ENCODE assay signal across 8 cellular contexts in genomic region chr1:236605030-236605806, GRCh38. TPM values are rescaled to one million over a fixed set of nuclear protein-coding genes. Genes with fewer than 3 reads are reported as not detected.
DNase-seq lines count a peak whose midpoint lies in the region; ATAC-seq, FAIRE-seq and TF ChIP-seq lines count a peak whose summit lies in the region.

No MANE protein-coding gene starts in this region.

- peak overlapping the region; percentile 74 for H3K27ac ChIP-seq in keratinocyte (ENCODE audit: control insufficient read depth, insufficient read depth, low read length)
- H3K27ac ChIP-seq in temporal lobe (ENCODE audit: low read depth, low read length) = peak overlapping the region; percentile 13

- H3K36me3 Mint-ChIP-seq in T-helper 1 cell treated with Interleukin-12 subunit alpha and Interleukin-12 subunit beta and Interleukin-4 antibody, amounts not matched to agents 30 μg/mL and 1 μg/mL, for 36 hours (ENCODE audit: low read depth) = peaks cover 1% of the 10 kb centered on the region
- H3K36me3 Mint-ChIP-seq in activated naive CD8-positive, alpha-beta T cell = peaks cover 2% of the 10 kb centered on the region

- peaks cover 0 to 20% of the 10 kb centered on the region in 2 experiments for H3K36me3 ChIP-seq in keratinocyte (ENCODE audit: control insufficient read depth in 2 of 2, extremely low read depth in 1 of 2, insufficient read depth in 2 of 2, low read length in 2 of 2)

- H3K9me1 ChIP-seq in keratinocyte (ENCODE audit: control insufficient read depth, extremely low read depth, insufficient read depth, low read length) = no peaks in the 10 kb centered on the region

- H4K20me1 ChIP-seq in keratinocyte (ENCODE audit: control insufficient read depth, extremely low read depth, insufficient read depth, low read length) = no peaks in the 10 kb centered on the region

- H3K4me2 ChIP-seq in keratinocyte (ENCODE audit: control insufficient read depth, extremely low read depth, insufficient read depth, low read depth, low read length) = peak overlapping the region; percentile 81

- peak overlapping the region; percentile 96 for H3K4me3 Mint-ChIP-seq in T-helper 1 cell treated with Interleukin-12 subunit alpha and Interleukin-12 subunit beta and Interleukin-4 antibody, amounts not matched to agents 30 μg/mL and 1 μg/mL, for 36 hours
- H3K4me3 Mint-ChIP-seq in activated naive CD8-positive, alpha-beta T cell = peak overlapping the region; percentile 99

- H3K9ac ChIP-seq in keratinocyte (ENCODE audit: control insufficient read depth, extremely low read depth, insufficient read depth, low read length) = peak overlapping the region; percentile 71

- FAIRE-seq in keratinocyte (lab: Jason Lieb, UNC) = no peak

- H3K27me3 ChIP-seq in keratinocyte (ENCODE audit: control insufficient read depth, extremely low read depth, insufficient read depth, low read length) = no peaks in the 10 kb centered on the region

- ATAC-seq in GM21515 (IDR thresholded peaks at IDR 0.05; ENCODE audit: unreplicated experiment) = no peak

- H3K79me2 ChIP-seq in keratinocyte (ENCODE audit: control insufficient read depth, insufficient read depth, low read length) = peaks cover 38% of the 10 kb centered on the region

- peak overlapping the region; percentile 95 for H3K27ac Mint-ChIP-seq in T-helper 1 cell treated with Interleukin-12 subunit alpha and Interleukin-12 subunit beta and Interleukin-4 antibody, amounts not matched to agents 30 μg/mL and 1 μg/mL, for 36 hours
- peak overlapping the region; percentile 95 for H3K27ac Mint-ChIP-seq in activated naive CD8-positive, alpha-beta T cell

- DNase-seq in T-helper 1 cell = no peak
- DNase-seq in keratinocyte (ENCODE audit: low read depth, low spot score) = no peak
- DNase-seq in KG1 (lab: John Stamatoyannopoulos, UW) = no peak
- no peak for DNase-seq in stimulated activated naive CD4-positive, alpha-beta T cell treated with Interleukin-2 at 50 U/mL for 16 hours (lab: John Stamatoyannopoulos, UW)

- no peak for TF ChIP-seq CTCF in keratinocyte (optimal IDR thresholded peaks at IDR 0.05 in 1 of 3, IDR thresholded peaks at IDR 0.05 in 1 of 3, conservative IDR thresholded peaks at IDR 0.05 in 1 of 3; ENCODE audit: extremely low read depth in 1 of 3, insufficient read depth in 2 of 3, low read length in 3 of 3)

- dilution Hi-C loops in keratinocyte (cut with MboI; ENCODE audit: extremely low pct_ligation_motif_present, low sequenced_read_pairs) = no loop called here

- peaks cover 17% of the 10 kb centered on the region for H3K4me1 Mint-ChIP-seq in T-helper 1 cell treated with Interleukin-12 subunit alpha and Interleukin-12 subunit beta and Interleukin-4 antibody, amounts not matched to agents 30 μg/mL and 1 μg/mL, for 36 hours (ENCODE audit: low read depth)
- H3K4me1 Mint-ChIP-seq in activated naive CD8-positive, alpha-beta T cell (ENCODE audit: low read depth) = peaks cover 30% of the 10 kb centered on the region

- H2AFZ ChIP-seq in keratinocyte (ENCODE audit: control insufficient read depth, low read length) = peak overlapping the region; percentile 96

- H3K4me3 ChIP-seq in keratinocyte (ENCODE audit: control insufficient read depth in 2 of 3, extremely low read depth in 1 of 3, insufficient read depth in 2 of 3, low read depth in 1 of 3, low read length in 3 of 3) = peak overlapping the region; percentile 87 to 91 (median 90)

- no peaks in the 10 kb centered on the region for H3K9me3 Mint-ChIP-seq in T-helper 1 cell treated with Interleukin-12 subunit alpha and Interleukin-12 subunit beta and Interleukin-4 antibody, amounts not matched to agents 30 μg/mL and 1 μg/mL, for 36 hours
- H3K9me3 Mint-ChIP-seq in activated naive CD8-positive, alpha-beta T cell (ENCODE audit: low read depth) = no peaks in the 10 kb centered on the region

- H3K9me3 ChIP-seq in keratinocyte (ENCODE audit: control insufficient read depth, low read depth, low read length) = no peaks in the 10 kb centered on the region

- H3K27me3 Mint-ChIP-seq in T-helper 1 cell treated with Interleukin-12 subunit alpha and Interleukin-12 subunit beta and Interleukin-4 antibody, amounts not matched to agents 30 μg/mL and 1 μg/mL, for 36 hours (ENCODE audit: low read depth) = peaks cover 23% of the 10 kb centered on the region
- H3K27me3 Mint-ChIP-seq in activated naive CD8-positive, alpha-beta T cell = peaks cover 12% of the 10 kb centered on the region

- peaks cover 3% of the 10 kb centered on the region for H3K4me1 ChIP-seq in keratinocyte (ENCODE audit: control insufficient read depth, extremely low read depth, insufficient read depth, low read length)

RNA-seq across cellular contexts. Expression of gene HEATR1, which starts 0.9 kb away (rescaled TPM):
- 14.8 to 20.0 TPM (median 19.5 TPM) in 3 replicates for polyA plus RNA-seq in keratinocyte
- 7.2 TPM for polyA plus RNA-seq in keratinocyte (2011; ENCODE audit: low read depth)
- polyA plus RNA-seq in keratinocyte (2011; cell fraction: cytosol; rRNA removed) = 7.1 and 12.8 TPM in 2 replicates
- 26.4 and 35.1 TPM in 2 replicates for polyA plus RNA-seq in keratinocyte (2011; cell fraction: nucleus; rRNA removed)
- 10.6 and 19.5 TPM in 2 replicates for polyA plus RNA-seq in keratinocyte (2012; ENCODE audit: low replicate concordance)
- 20.7 to 104 TPM (median 59.5 TPM) in 3 replicates for polyA minus RNA-seq in keratinocyte
- polyA minus RNA-seq in keratinocyte (2011; cell fraction: cytosol; rRNA and poly(A)+ RNA removed) = 21.1 TPM
- polyA minus RNA-seq in keratinocyte (2011; cell fraction: nucleus; rRNA and poly(A)+ RNA removed) = 54.7 and 110 TPM in 2 replicates
- total RNA-seq in temporal lobe = 37.6 TPM
